8 cellular contexts compared by ENCODE assay signal in the genomic region with DNA sequence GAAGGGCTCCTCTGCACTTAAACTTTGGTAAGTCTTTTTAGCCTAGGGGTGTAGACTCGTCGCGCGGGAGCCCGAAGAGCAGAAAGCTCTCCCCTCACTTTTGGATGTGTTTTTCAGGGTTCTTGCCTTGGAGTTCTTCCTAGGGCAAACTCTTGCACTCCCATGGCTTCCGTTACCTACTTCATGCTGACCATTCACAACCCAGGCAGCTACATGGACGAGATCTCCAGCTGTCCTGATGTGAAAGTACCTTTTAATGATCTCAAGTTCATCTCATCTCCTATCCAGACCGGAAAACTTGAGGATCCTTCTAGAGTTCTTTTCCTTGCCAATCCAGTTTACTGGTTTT. TPM values are rescaled to one million over a fixed set of nuclear protein-coding genes. Genes with fewer than 3 reads are reported as not detected.
DNase-seq lines count a peak whose midpoint lies in the region; ATAC-seq and TF ChIP-seq lines count a peak whose summit lies in the region.

No MANE protein-coding gene starts in this region.

- peaks cover 7% of the 10 kb centered on the region for H3K36me3 ChIP-seq in cardiac muscle cell
- H3K36me3 ChIP-seq in adrenal gland (replicated peaks in 1 of 2) = no peaks in the 10 kb centered on the region
- H3K36me3 ChIP-seq in upper lobe of right lung = peaks cover 10% of the 10 kb centered on the region

- WGBS in adrenal gland, 4 donors = 1% methylated on average over 8 of the region's 8 CpGs

- H3K4me3 ChIP-seq in cardiac muscle cell (peak overlapping the region; percentile 95), adrenal gland (peak overlapping the region; percentile 41 to 95 (median 60)), upper lobe of right lung (peak overlapping the region; percentile 87)

- ATAC-seq in left colon (peak; percentile 41), upper lobe of right lung (no peak), GM18498 (IDR thresholded peaks at IDR 0.05; ENCODE audit: unreplicated experiment) (no peak)

- H3K27me3 ChIP-seq in cardiac muscle cell (no peaks in the 10 kb centered on the region), adrenal gland (no peaks in the 10 kb centered on the region), upper lobe of right lung (no peaks in the 10 kb centered on the region)

- TF ChIP-seq CTCF in cardiac muscle cell (IDR thresholded peaks at IDR 0.05; ENCODE audit: low read depth, low read length) (no peak), adrenal gland (IDR thresholded peaks at IDR 0.05) (no peak), upper lobe of right lung (IDR thresholded peaks at IDR 0.05) (no peak)

- no peak for TF ChIP-seq POLR2A in adrenal gland (IDR thresholded peaks at IDR 0.05)

- H3K4me1 ChIP-seq in cardiac muscle cell (ENCODE audit: low read depth) (peaks cover 18% of the 10 kb centered on the region), adrenal gland (replicated peaks in 1 of 2) (peaks cover 10 to 34% of the 10 kb centered on the region in 2 donors), upper lobe of right lung (peaks cover 24% of the 10 kb centered on the region)

- H3K9me3 ChIP-seq in cardiac muscle cell (ENCODE audit: low read depth) (no peaks in the 10 kb centered on the region), adrenal gland (replicated peaks in 1 of 3) (no peaks in the 10 kb centered on the region), upper lobe of right lung (no peaks in the 10 kb centered on the region)

- H3K27ac ChIP-seq in cardiac muscle cell = peak overlapping the region; percentile 96
- peak overlapping the region; percentile 55 to 90 (median 79) for H3K27ac ChIP-seq in adrenal gland
- peak overlapping the region; percentile 81 for H3K27ac ChIP-seq in upper lobe of right lung

- DNase-seq in cardiac muscle cell (ENCODE audit: low read depth in 1 of 2, low spot score in 1 of 2) = no peak
- DNase-seq in cardiac septum (ENCODE audit: low spot score) = no peak
- no peak for DNase-seq in adrenal gland
- no peak for DNase-seq in left colon
- no peak for DNase-seq in upper lobe of right lung
- DNase-seq in NK-92 treated with Interleukin-12 subunit alpha and Interleukin-12 subunit beta, amount 100 ng/mL, for 24 hours (lab: John Stamatoyannopoulos, UW) = no peak
- no peak for DNase-seq in stimulated activated CD4-positive, alpha-beta T cell treated with anti-CD3 and anti-CD28 coated beads, Interleukin-2, amount 100 ng/mL, for 48 hours

- intact Hi-C loops in cardiac septum (cut with DNase I) = loop anchor here (2.0 kb wide), 1 partner anchor 19 kb away; the partner anchor contains the start of gene ZBTB6
- intact Hi-C loops in adrenal gland (cut with DNase I) = no loop called here
- intact Hi-C loops in left colon (cut with DNase I, micrococcal nuclease) = no loop called here
- intact Hi-C loops in upper lobe of right lung (cut with DNase I) = no loop called here

RNA-seq across cellular contexts. Expression of gene ZBTB26, which starts 0.5 kb away (rescaled TPM):
- total RNA-seq in cardiac muscle cell (5.0 and 8.1 TPM in 2 replicates), cardiac septum (4.1 TPM), adrenal gland (1 to 10 TPM; 2.1 to 7.4 (median 4.4) TPM), left colon (1 to 10 TPM; 4.7 to 5.6 TPM), upper lobe of right lung (8.2 TPM)
- polyA plus RNA-seq in cardiac muscle cell (3.3 and 10.0 TPM in 2 replicates), adrenal gland (1 to 10 TPM; 1.6 to 5.2 (median 1.7) TPM)

RNA-seq across cellular contexts. Expression of gene RABGAP1, which starts 9.0 kb away (rescaled TPM):
- total RNA-seq in cardiac muscle cell = 29.8 and 44.4 TPM in 2 replicates
- 37.4 and 39.4 TPM in 2 replicates for polyA plus RNA-seq in cardiac muscle cell
- total RNA-seq in cardiac septum = 49.3 TPM
- 10 to 100 TPM; 17.1 to 62.3 (median 36.0) TPM for total RNA-seq in adrenal gland
- polyA plus RNA-seq in adrenal gland = 10 to 100 TPM in 2 of 3 donors, 1 to 10 TPM in 1; 8.5 to 29.5 (median 11.9) TPM
- total RNA-seq in left colon = 10 to 100 TPM; 54.5 to 58.8 TPM
- total RNA-seq in upper lobe of right lung = 58.6 TPM

RNA-seq across cellular contexts. Expression of gene ZBTB6, which starts 18.7 kb away (rescaled TPM):
- total RNA-seq in cardiac muscle cell (5.4 and 6.0 TPM in 2 replicates), cardiac septum (6.6 TPM), adrenal gland (10 to 100 TPM in 3 of 8 donors, 1 to 10 TPM in 5; 5.2 to 11.6 (median 7.8) TPM), left colon (1 to 10 TPM; 6.1 to 7.6 TPM), upper lobe of right lung (8.0 TPM)
- polyA plus RNA-seq in cardiac muscle cell (2.5 and 4.5 TPM in 2 replicates), adrenal gland (10 to 100 TPM in 1 of 3 donors, 1 to 10 TPM in 2; 1.8 to 10.9 (median 2.0) TPM)

RNA-seq across cellular contexts. Expression of gene RC3H2, which starts 26.7 kb away (rescaled TPM):
- total RNA-seq in cardiac muscle cell (48.9 and 57.7 TPM in 2 replicates), cardiac septum (47.3 TPM), adrenal gland (10 to 100 TPM; 22.6 to 37.4 (median 32.6) TPM), left colon (10 to 100 TPM; 36.2 to 38.3 TPM), upper lobe of right lung (44.3 TPM)
- polyA plus RNA-seq in cardiac muscle cell (31.1 and 37.7 TPM in 2 replicates), adrenal gland (10 to 100 TPM in 1 of 3 donors, 1 to 10 TPM in 2; 8.0 to 16.3 (median 9.3) TPM)
